8 cellular contexts compared by ENCODE assay signal in the genomic region with DNA sequence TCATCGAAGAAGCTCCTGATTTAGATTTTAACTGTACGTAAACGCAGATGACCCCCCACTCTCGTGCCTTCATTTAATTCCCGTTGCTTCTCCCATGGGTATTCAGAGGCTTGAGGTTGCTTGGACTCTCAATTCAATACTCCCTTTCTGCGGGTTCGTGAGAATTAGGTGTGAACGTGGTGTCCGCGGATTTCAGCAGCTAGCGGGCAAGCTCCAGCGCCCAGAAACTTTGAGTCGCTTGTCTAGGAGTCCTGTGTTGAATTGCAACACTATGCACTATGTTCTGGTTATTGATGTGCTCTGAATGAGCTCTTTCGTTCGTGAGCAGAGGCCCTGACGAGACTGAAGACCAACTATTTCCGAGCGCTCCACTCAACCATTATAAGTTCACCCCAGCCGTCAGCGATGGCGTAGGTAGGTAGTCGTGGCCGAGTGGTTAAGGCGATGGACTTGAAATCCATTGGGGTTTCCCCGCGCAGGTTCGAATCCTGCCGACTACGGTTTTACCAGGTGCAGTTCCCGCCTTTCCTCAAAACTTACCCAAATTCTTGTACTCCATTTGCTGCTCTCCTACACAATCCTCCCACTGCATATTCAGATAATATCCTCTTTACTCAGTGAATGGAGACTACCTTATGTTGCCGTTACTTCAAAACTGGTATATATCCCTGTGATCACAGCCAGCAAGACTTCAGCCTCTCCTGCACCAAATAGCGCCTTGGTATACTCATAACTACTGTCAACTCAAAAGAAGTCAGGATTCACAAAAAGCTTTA.
DNase-seq lines count a peak whose midpoint lies in the region; ATAC-seq lines count a peak whose summit lies in the region.

No MANE protein-coding gene starts in this region.

- no peak overlapping the region for H3K23ac ChIP-seq in mesendoderm (ENCODE audit: low read length)

- H3K27me3 Mint-ChIP-seq in activated naive CD4-positive, alpha-beta T cell treated with anti-CD3 and anti-CD28 coated beads, Interleukin-2, amount 50 U/mL, for 24 hours = peaks cover 75% of the 10 kb centered on the region

- H3K27ac Mint-ChIP-seq in activated naive CD4-positive, alpha-beta T cell treated with anti-CD3 and anti-CD28 coated beads, Interleukin-2, amount 50 U/mL, for 24 hours = peak overlapping the region; percentile 39

- H3K4me3 ChIP-seq in GM08714 (ENCODE audit: low read length) (peak overlapping the region; percentile 61), mesendoderm (ENCODE audit: low read length) (peak overlapping the region; percentile 74)

- no peaks in the 10 kb centered on the region for H3K79me2 ChIP-seq in mesendoderm (ENCODE audit: control insufficient read depth, insufficient read depth, low read length)

- H3K4ac ChIP-seq in mesendoderm (ENCODE audit: low read depth, low read length) = no peak overlapping the region

- no peak overlapping the region for H3K27ac ChIP-seq in mesendoderm (ENCODE audit: low read depth, low read length)
- no peak overlapping the region for H3K27ac ChIP-seq in caudate nucleus (ENCODE audit: low read depth, low read length)

- peak overlapping the region; percentile 75 for H3K9ac ChIP-seq in mesendoderm (ENCODE audit: low read length)

- no peak overlapping the region for H2BK15ac ChIP-seq in mesendoderm (replicated peaks; ENCODE audit: low read depth)

- no peak overlapping the region for H4K8ac ChIP-seq in mesendoderm (ENCODE audit: low read depth, low read length)

- no peak overlapping the region for H2BK5ac ChIP-seq in mesendoderm (ENCODE audit: low read length)

- no peaks in the 10 kb centered on the region for H3K79me1 ChIP-seq in mesendoderm (ENCODE audit: low read length)

- no peak overlapping the region for H3K18ac ChIP-seq in mesendoderm (ENCODE audit: low read length)

- no peak overlapping the region for H3K4me3 Mint-ChIP-seq in activated naive CD4-positive, alpha-beta T cell treated with anti-CD3 and anti-CD28 coated beads, Interleukin-2, amount 50 U/mL, for 24 hours

- no peaks in the 10 kb centered on the region for H3K4me1 ChIP-seq in mesendoderm (ENCODE audit: control insufficient read depth, low read depth, low read length)

- ATAC-seq in HG03457 (IDR thresholded peaks at IDR 0.05; ENCODE audit: unreplicated experiment) (peak; percentile 48), GM19328 (IDR thresholded peaks at IDR 0.05; ENCODE audit: unreplicated experiment) (no peak), GM18861 (IDR thresholded peaks at IDR 0.05; ENCODE audit: unreplicated experiment) (no peak)

- DNase-seq in mesendoderm (peak; percentile 94), caudate nucleus (lab: John Stamatoyannopoulos, UW) (no peak)
- DNase-seq in effector CD4-positive, alpha-beta T cell = no peak

- H3K36me3 Mint-ChIP-seq in activated naive CD4-positive, alpha-beta T cell treated with anti-CD3 and anti-CD28 coated beads, Interleukin-2, amount 50 U/mL, for 24 hours = peaks cover 9% of the 10 kb centered on the region

- peaks cover 14% of the 10 kb centered on the region for H3K4me1 Mint-ChIP-seq in activated naive CD4-positive, alpha-beta T cell treated with anti-CD3 and anti-CD28 coated beads, Interleukin-2, amount 50 U/mL, for 24 hours

- no CpG with 5 or more reads among the region's 32 CpGs for WGBS in mesendoderm (ENCODE audit: extremely low coverage, insufficient coverage, low lambda C conversion rate)

- no peak overlapping the region for H2BK120ac ChIP-seq in mesendoderm (ENCODE audit: low read depth, low read length)

- peaks cover 32% of the 10 kb centered on the region for H3K9me3 Mint-ChIP-seq in activated naive CD4-positive, alpha-beta T cell treated with anti-CD3 and anti-CD28 coated beads, Interleukin-2, amount 50 U/mL, for 24 hours

- no peaks in the 10 kb centered on the region for H3K27me3 ChIP-seq in mesendoderm (ENCODE audit: insufficient read depth, low read length, poor library complexity)

- H3K56ac ChIP-seq in mesendoderm (ENCODE audit: low read length) = peak overlapping the region; percentile 80

- H4K5ac ChIP-seq in mesendoderm (ENCODE audit: low read length) = no peak overlapping the region

- no peak overlapping the region for H2AK5ac ChIP-seq in mesendoderm (ENCODE audit: low read length)

- peak overlapping the region; percentile 29 for H3K4me2 ChIP-seq in mesendoderm (ENCODE audit: low read length)

- H3K36me3 ChIP-seq in mesendoderm (ENCODE audit: control insufficient read depth, insufficient read depth, low read length) = no peaks in the 10 kb centered on the region
